In genomic region chr4:8547108-8547911, GRCh38 we compare ENCODE assay signal across 9 cellular contexts. TPM values are rescaled to one million over a fixed set of nuclear protein-coding genes. Genes with fewer than 3 reads are reported as not detected.
DNase-seq lines count a peak whose midpoint lies in the region; ATAC-seq lines count a peak whose summit lies in the region.
"Had no signal": no experiment of that assay in that cellular context is flagged by ENCODE, and none has a peak within 500 bp of the region (broad histone marks: within the 10 kb centered on the region; RNA-seq: fewer than 3 reads in every experiment).

No MANE protein-coding gene starts in this region.

- H3K4me1 Mint-ChIP-seq in activated T-cell treated with anti-CD3 and anti-CD28 coated beads, Interleukin-2, amount 50 U/mL, for 4 hours (ENCODE audit: low read depth): no peaks in the 10 kb centered on the region

- no peaks in the 10 kb centered on the region for H3K9me3 ChIP-seq in SJSA1 (replicated peaks)

- H3K9me3 Mint-ChIP-seq in activated T-cell treated with anti-CD3 and anti-CD28 coated beads, Interleukin-2, amount 50 U/mL, for 4 hours: no peaks in the 10 kb centered on the region

- no peak overlapping the region for H3K4me3 Mint-ChIP-seq in activated T-cell treated with anti-CD3 and anti-CD28 coated beads, Interleukin-2, amount 50 U/mL, for 4 hours

- H3K4me3 ChIP-seq in SJSA1: 0 out of 2 replicates have a peak overlapping the region, but pooled peaks have one; percentile 4

- DNase-seq in stimulated activated CD4-positive, alpha-beta T cell treated with anti-CD3 and anti-CD28 coated beads, Interleukin-15, amount 100 ng/mL, for 24 hours: peak; percentile 19
- no peak for DNase-seq in stimulated activated CD4-positive, alpha-beta T cell treated with anti-CD3 and anti-CD28 coated beads, Interleukin-4, amount 100 ng/mL, for 24 hours
- DNase-seq in SJSA1 (ENCODE audit: low read depth in 1 of 2, low spot score in 2 of 2): peak; percentile 86 to 87
- DNase-seq in glomerular visceral epithelial cell (ENCODE audit: extremely low spot score): peak; percentile 48
- DNase-seq in activated T-cell treated with anti-CD3 and anti-CD28 coated beads, Interleukin-2, amount 50 U/mL, for 4 hours: no peak
- DNase-seq in NCI-H1436 treated with DMSO at 0.1 percent for 48 hours (lab: John Stamatoyannopoulos, UW): no peak
- DNase-seq in NK-92 treated with Interleukin-12 subunit alpha and Interleukin-12 subunit beta, amount 100 ng/mL, for 24 hours (lab: John Stamatoyannopoulos, UW): no peak
- no peak for DNase-seq in NCI-H510A treated with DMSO at 0.1 percent for 48 hours (lab: John Stamatoyannopoulos, UW)
- DNase-seq: KG1 had no signal

- peaks cover 4% of the 10 kb centered on the region for H3K27me3 Mint-ChIP-seq in activated T-cell treated with anti-CD3 and anti-CD28 coated beads, Interleukin-2, amount 50 U/mL, for 4 hours (ENCODE audit: low read depth)

- H3K36me3 Mint-ChIP-seq in activated T-cell treated with anti-CD3 and anti-CD28 coated beads, Interleukin-2, amount 50 U/mL, for 4 hours (ENCODE audit: insufficient read depth): no peaks in the 10 kb centered on the region

- H3K27me3 ChIP-seq in SJSA1 (replicated peaks): no peaks in the 10 kb centered on the region

- H3K36me3 ChIP-seq in SJSA1: no peaks in the 10 kb centered on the region

- peak overlapping the region; percentile 96 for H3K27ac ChIP-seq in SJSA1

- ATAC-seq in activated T-cell treated with anti-CD3 and anti-CD28 coated beads, Interleukin-2, amount 50 U/mL, for 4 hours: no peak

- H3K4me1 ChIP-seq in SJSA1 (replicated peaks): peaks cover 80% of the 10 kb centered on the region

RNA-seq across cellular contexts. Expression of gene GPR78, which starts 32.9 kb away (rescaled TPM):
- total RNA-seq in SJSA1 (2014; rRNA removed; shearing (Covaris generic)): 1.5 and 4.6 TPM in 2 replicates
- total RNA-seq in activated T-cell treated with anti-CD3 and anti-CD28 coated beads, Interleukin-2, amount 50 U/mL, for 4 hours: not detected

RNA-seq across cellular contexts. Expression of gene CPZ, which starts 45.3 kb away (rescaled TPM):
- total RNA-seq in SJSA1 (2014; rRNA removed; shearing (Covaris generic)): 130 and 165 TPM in 2 replicates
- total RNA-seq in activated T-cell treated with anti-CD3 and anti-CD28 coated beads, Interleukin-2, amount 50 U/mL, for 4 hours: not detected

Comparison
In these comparisons a context has a peak if more than half of its experiments do, and no peak if none do; other contexts are left out.
1. DNase-seq: peak in stimulated activated CD4-positive, alpha-beta T cell treated with anti-CD3 and anti-CD28 coated beads, Interleukin-15, amount 100 ng/mL, for 24 hours (single experiment), SJSA1 (2 of 2) and glomerular visceral epithelial cell (single experiment); none in stimulated activated CD4-positive, alpha-beta T cell treated with anti-CD3 and anti-CD28 coated beads, Interleukin-4, amount 100 ng/mL, for 24 hours (single experiment), activated T-cell treated with anti-CD3 and anti-CD28 coated beads, Interleukin-2, amount 50 U/mL, for 4 hours (single experiment), NCI-H1436 treated with DMSO at 0.1 percent for 48 hours (single experiment), NK-92 treated with Interleukin-12 subunit alpha and Interleukin-12 subunit beta, amount 100 ng/mL, for 24 hours (single experiment) and NCI-H510A treated with DMSO at 0.1 percent for 48 hours (single experiment).
2. RNA of gene CPZ, which starts 45.3 kb away (total RNA-seq): 130 to 165 TPM in SJSA1; not detected in activated T-cell treated with anti-CD3 and anti-CD28 coated beads, Interleukin-2, amount 50 U/mL, for 4 hours; every median in the first group is over 100 times any median in the second.